11 cellular contexts compared by ENCODE assay signal in genomic region chr21:42056996-42057689, GRCh38. TPM values are rescaled to one million over a fixed set of nuclear protein-coding genes. Genes with fewer than 3 reads are reported as not detected.
A peak's percentile ranks its signal among the peaks of the same experiment; 100 is the strongest.
DNase-seq lines count a peak whose midpoint lies in the region; ATAC-seq and TF ChIP-seq lines count a peak whose summit lies in the region.
"Had no signal": no experiment of that assay in that cellular context is flagged by ENCODE, and none has a peak within 500 bp of the region (broad histone marks: within the 10 kb centered on the region; RNA-seq: fewer than 3 reads in every experiment).

No MANE protein-coding gene starts in this region.

- TF ChIP-seq POLR2A in breast epithelium (IDR thresholded peaks at IDR 0.05) = no peak

- intact Hi-C loops in breast epithelium (cut with DNase I; ENCODE audit: low total_unique reads) (no loop called here), mucosa of descending colon (cut with DNase I, micrococcal nuclease) (no loop called here)

- H3K27ac ChIP-seq in C4-2B (peak overlapping the region; percentile 83), breast epithelium (peak overlapping the region; percentile 61 to 78)

- H3K4me1 ChIP-seq in breast epithelium (peaks cover 0 to 5% of the 10 kb centered on the region in 2 donors), mucosa of descending colon (ENCODE audit: low read depth) (peaks cover 25% of the 10 kb centered on the region)

- H3K27me3 ChIP-seq in breast epithelium = no peaks in the 10 kb centered on the region
- H3K27me3 ChIP-seq: heart left ventricle had no signal

- TF ChIP-seq CTCF in C4-2B (conservative IDR thresholded peaks at IDR 0.05) (no peak), breast epithelium (IDR thresholded peaks at IDR 0.05) (no peak), mucosa of descending colon (IDR thresholded peaks at IDR 0.05) (no peak), GM10266 (IDR thresholded peaks at IDR 0.05; ENCODE audit: control insufficient read depth, insufficient read depth, low read depth, missing control alignments) (no peak)

- peak; percentile 93 for DNase-seq in NCI-H1105 treated with DMSO at 0.1 percent for 48 hours (lab: John Stamatoyannopoulos, UW)
- DNase-seq in breast epithelium (ENCODE audit: low spot score in 2 of 2) = peak; percentile 76 to 80
- peak; percentile 82 to 94 (median 83) for DNase-seq in mucosa of descending colon
- no peak for DNase-seq in GM10266 (ENCODE audit: extremely low spot score)
- no peak for DNase-seq in NCI-H524 treated with DMSO at 0.1 percent for 48 hours (lab: John Stamatoyannopoulos, UW)
- DNase-seq: activated CD4-positive, alpha-beta T cell treated with anti-CD3 and anti-CD28 coated beads, Interleukin-2, amount 50 U/mL, for 48 hours; heart left ventricle; stimulated activated CD4-positive, alpha-beta T cell treated with anti-CD3 and anti-CD28 coated beads, Interleukin-4, amount 100 ng/mL, for 1 hour had no signal

- H3K36me3 ChIP-seq in breast epithelium (no peaks in the 10 kb centered on the region), mucosa of descending colon (ENCODE audit: low read depth) (no peaks in the 10 kb centered on the region)
- H3K36me3 ChIP-seq: heart left ventricle had no signal

- H3K4me3 ChIP-seq in breast epithelium (peak overlapping the region in 1 of 3 donors; percentile 22), mucosa of descending colon (no peak overlapping the region)
- H3K4me3 ChIP-seq: heart left ventricle had no signal

- H3K9me3 ChIP-seq in breast epithelium (no peaks in the 10 kb centered on the region), mucosa of descending colon (no peaks in the 10 kb centered on the region)
- H3K9me3 ChIP-seq: heart left ventricle had no signal

- ATAC-seq in mucosa of descending colon (peak; percentile 90), HG03045 (IDR thresholded peaks at IDR 0.05; ENCODE audit: unreplicated experiment) (no peak), HG02610 (IDR thresholded peaks at IDR 0.05; ENCODE audit: unreplicated experiment) (no peak)

RNA-seq across cellular contexts. Expression of gene UMODL1, which starts 14.0 kb away (rescaled TPM):
- total RNA-seq in breast epithelium (not detected), mucosa of descending colon (under 1 TPM; 0.14 to 0.90 (median 0.16) TPM)

RNA-seq across cellular contexts. Expression of gene ZBTB21, which starts 47.0 kb away (rescaled TPM):
- 10 to 100 TPM; 15.2 to 18.1 (median 16.1) TPM for total RNA-seq in breast epithelium
- 10 to 100 TPM; 11.8 to 18.9 (median 14.6) TPM for total RNA-seq in mucosa of descending colon

Comparison
In these comparisons a context has a peak if more than half of its experiments do, and no peak if none do; other contexts are left out.
1. DNase-seq: peak in NCI-H1105 treated with DMSO at 0.1 percent for 48 hours (single experiment), breast epithelium (2 of 2) and mucosa of descending colon (3 of 3); none in GM10266 (single experiment) and NCI-H524 treated with DMSO at 0.1 percent for 48 hours (single experiment).